ENCODE assay signal across 8 cellular contexts in the genomic region with DNA sequence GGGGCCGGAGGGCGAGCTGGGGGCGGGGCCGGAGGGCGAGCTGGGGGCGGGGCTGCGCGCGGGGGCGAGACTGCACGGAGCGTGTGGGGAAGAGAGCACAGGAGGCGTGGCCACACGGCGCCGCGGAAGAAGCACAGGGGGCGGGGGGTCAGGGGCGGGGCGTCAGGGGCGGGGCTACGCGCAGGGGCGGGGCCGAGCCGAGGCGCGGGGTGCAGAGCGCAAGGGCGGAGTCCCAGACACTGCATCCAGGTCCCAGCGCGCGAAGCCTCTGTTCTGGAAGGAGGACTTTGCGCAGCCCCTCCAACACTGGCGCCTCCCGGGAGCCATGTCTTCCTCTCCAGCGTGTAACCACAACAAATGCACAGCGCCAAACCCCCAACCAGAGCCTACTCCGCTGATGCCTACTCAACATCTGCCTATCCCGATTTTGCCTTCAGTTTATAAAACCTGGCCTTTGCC.
DNase-seq lines count a peak whose midpoint lies in the region; ATAC-seq and TF ChIP-seq lines count a peak whose summit lies in the region.

No MANE protein-coding gene starts in this region.

- H3K4me3 ChIP-seq in AG04450 (ENCODE audit: low read depth, low read length) (peak overlapping the region; percentile 56), foreskin fibroblast (ENCODE audit: low read depth in 1 of 2, low read length in 2 of 2) (peak overlapping the region; percentile 50 to 73), neuron (ENCODE audit: low read length) (peak overlapping the region; percentile 41)

- H3K36me3 ChIP-seq in neuron (ENCODE audit: insufficient read depth, low read length), result no peaks in the 10 kb centered on the region

- no peak for TF ChIP-seq CTCF in AG04450 (IDR thresholded peaks at IDR 0.05; ENCODE audit: low read depth, low read length)
- no peak for TF ChIP-seq CTCF in foreskin fibroblast (IDR thresholded peaks at IDR 0.05; ENCODE audit: low read depth, low read length)

- peaks cover 17% of the 10 kb centered on the region for H3K27me3 ChIP-seq in AG04450 (ENCODE audit: control insufficient read depth, insufficient read depth, low read length)
- no peaks in the 10 kb centered on the region for H3K27me3 ChIP-seq in neuron (ENCODE audit: insufficient read depth, low read length)

- H3K4me1 ChIP-seq in neuron (ENCODE audit: insufficient read depth, low read length), result peaks cover 25% of the 10 kb centered on the region

- H3K9me3 ChIP-seq in AG04450 (ENCODE audit: control insufficient read depth, insufficient read depth, low read length) (no peaks in the 10 kb centered on the region), neuron (ENCODE audit: low read length) (no peaks in the 10 kb centered on the region)

- no peaks in the 10 kb centered on the region for H3K36me3 Mint-ChIP-seq in stimulated activated naive CD8-positive, alpha-beta T cell treated with anti-CD3 and anti-CD28 coated beads, Interleukin-15, Interleukin-2, amounts not matched to agents 100 ng/mL and 50 ng/mL, for 24 hours (ENCODE audit: low read depth)

- POLR2A ChIA-PET in AG04450 (lab: Yijun Ruan, JAX), result interaction anchor here (0.9 kb wide), 1 partner anchor 17 kb away, joined by 6 read pairs; no protein-coding TSS in a partner anchor

- no peaks in the 10 kb centered on the region for H3K27me3 Mint-ChIP-seq in stimulated activated naive CD8-positive, alpha-beta T cell treated with anti-CD3 and anti-CD28 coated beads, Interleukin-15, Interleukin-2, amounts not matched to agents 100 ng/mL and 50 ng/mL, for 24 hours

- CTCF ChIA-PET in AG04450 (lab: Charles Lee), result interaction anchor here (2.1 to 4.5 kb wide), 3 partner anchors 16 to 126 kb away, joined by 5 to 26 read pairs (median 11); partner anchors contain the start of gene RPL32

- H3K4me1 Mint-ChIP-seq in stimulated activated naive CD8-positive, alpha-beta T cell treated with anti-CD3 and anti-CD28 coated beads, Interleukin-15, Interleukin-2, amounts not matched to agents 100 ng/mL and 50 ng/mL, for 24 hours (ENCODE audit: low read depth), result peaks cover 54% of the 10 kb centered on the region

- H3K4me3 Mint-ChIP-seq in stimulated activated naive CD8-positive, alpha-beta T cell treated with anti-CD3 and anti-CD28 coated beads, Interleukin-15, Interleukin-2, amounts not matched to agents 100 ng/mL and 50 ng/mL, for 24 hours, result peak overlapping the region; percentile 77

- no peak overlapping the region for H3K27ac Mint-ChIP-seq in stimulated activated naive CD8-positive, alpha-beta T cell treated with anti-CD3 and anti-CD28 coated beads, Interleukin-15, Interleukin-2, amounts not matched to agents 100 ng/mL and 50 ng/mL, for 24 hours

- peak; percentile 73 for DNase-seq in AG04450 (ENCODE audit: low read depth, low spot score)
- peak; percentile 91 for DNase-seq in SIG-M5 treated with dmso at 0.1 percent for 504 hours (lab: John Stamatoyannopoulos, UW; ENCODE audit: unreplicated experiment)
- peak; percentile 87 for DNase-seq in activated gamma-delta T cell (lab: John Stamatoyannopoulos, UW)
- DNase-seq in foreskin fibroblast, result peak; percentile 83 to 95

- no peaks in the 10 kb centered on the region for H3K9me3 Mint-ChIP-seq in stimulated activated naive CD8-positive, alpha-beta T cell treated with anti-CD3 and anti-CD28 coated beads, Interleukin-15, Interleukin-2, amounts not matched to agents 100 ng/mL and 50 ng/mL, for 24 hours

- ATAC-seq in GM19328 (IDR thresholded peaks at IDR 0.05; ENCODE audit: unreplicated experiment) (peak; percentile 73), HG03442 (IDR thresholded peaks at IDR 0.05; ENCODE audit: unreplicated experiment) (peak; percentile 74)

- no peak overlapping the region for H2AFZ ChIP-seq in neuron (ENCODE audit: low read depth, low read length)

- H3K27ac ChIP-seq in AG04450 (ENCODE audit: low read depth, low read length), result peak overlapping the region; percentile 11

Comparison
In these comparisons a context has a peak if more than half of its experiments do, and no peak if none do; other contexts are left out.
1. Peak in every context shown above with its lines: DNase-seq, ATAC-seq, H3K4me3 ChIP-seq and H3K27ac ChIP-seq.